In the genomic region with DNA sequence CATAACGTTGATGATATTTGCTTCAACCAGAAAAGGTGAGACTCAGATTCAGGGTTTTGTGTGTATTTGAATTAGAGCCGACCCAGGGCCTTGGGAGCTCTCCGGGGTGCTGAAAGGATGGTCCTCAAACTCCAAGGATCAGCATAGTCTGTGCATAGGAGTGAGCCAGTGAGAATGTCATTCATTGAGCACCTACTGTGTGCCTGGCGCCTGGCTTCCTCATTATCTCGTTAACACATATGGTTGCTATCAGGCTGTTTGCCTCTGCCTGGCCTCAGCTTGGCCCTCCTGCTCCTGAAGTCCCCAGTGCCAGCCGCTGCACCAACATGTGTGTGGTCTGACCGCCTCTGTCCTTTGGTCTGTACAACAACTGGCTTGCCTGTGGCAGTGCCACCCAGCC, we compare ENCODE assay signal across 11 cellular contexts. TPM values are rescaled to one million over a fixed set of nuclear protein-coding genes. Genes with fewer than 3 reads are reported as not detected.
DNase-seq lines count a peak whose midpoint lies in the region; ATAC-seq and TF ChIP-seq lines count a peak whose summit lies in the region.
"Had no signal": no experiment of that assay in that cellular context is flagged by ENCODE, and none has a peak within 500 bp of the region (broad histone marks: within the 10 kb centered on the region; RNA-seq: fewer than 3 reads in every experiment).

No MANE protein-coding gene starts in this region.

- H3K9me3 Mint-ChIP-seq in HFFc6, result peaks cover 9% of the 10 kb centered on the region
- H3K9me3 Mint-ChIP-seq in activated CD4-positive, alpha-beta memory T cell treated with anti-CD3 and anti-CD28 coated beads for 36 hours, result peaks cover 4% of the 10 kb centered on the region

- ATAC-seq in HG02759 (IDR thresholded peaks at IDR 0.05; ENCODE audit: unreplicated experiment), result no peak
- ATAC-seq: left colon had no signal

- H3K36me3 Mint-ChIP-seq in HFFc6 (ENCODE audit: low read depth), result no peaks in the 10 kb centered on the region
- peaks cover 4% of the 10 kb centered on the region for H3K36me3 Mint-ChIP-seq in activated CD4-positive, alpha-beta memory T cell treated with anti-CD3 and anti-CD28 coated beads for 36 hours

- no peak for TF ChIP-seq CTCF in HFFc6 (IDR thresholded peaks at IDR 0.05)

- POLR2A ChIA-PET in activated CD4-positive, alpha-beta memory T cell treated with anti-CD3 and anti-CD28 coated beads for 36 hours (lab: Charles Lee), result no interaction called here

- DNase-seq in AG08396 (ENCODE audit: low spot score) (peak; percentile 45), HFFc6 (peak; percentile 1), islet precursor cell (peak; percentile 79), hippocampal formation (lab: John Stamatoyannopoulos, UW) (no peak), GM19238 (ENCODE audit: insufficient read length, low spot score) (no peak)
- DNase-seq in activated CD4-positive, alpha-beta memory T cell treated with anti-CD3 and anti-CD28 coated beads for 36 hours, result peak; percentile 28
- DNase-seq in activated T-cell treated with anti-CD3 and anti-CD28 coated beads, Interleukin-2, amount 50 U/mL, for 1 hour, result no peak
- DNase-seq: NCI-H69, transverse colon had no signal

- CTCF ChIA-PET in activated CD4-positive, alpha-beta memory T cell treated with anti-CD3 and anti-CD28 coated beads for 36 hours (lab: Charles Lee), result interaction anchor here (0.5 to 2.9 kb wide), 2 partner anchors 24 to 25 kb away, joined by 3 to 11 read pairs; no protein-coding TSS in a partner anchor

- no peak overlapping the region for H3K4me3 Mint-ChIP-seq in HFFc6
- H3K4me3 Mint-ChIP-seq in activated CD4-positive, alpha-beta memory T cell treated with anti-CD3 and anti-CD28 coated beads for 36 hours, result no peak overlapping the region

- no peaks in the 10 kb centered on the region for H3K4me1 Mint-ChIP-seq in HFFc6 (ENCODE audit: low read depth)
- H3K4me1 Mint-ChIP-seq in activated CD4-positive, alpha-beta memory T cell treated with anti-CD3 and anti-CD28 coated beads for 36 hours (ENCODE audit: low read depth), result no peaks in the 10 kb centered on the region

- H3K27ac Mint-ChIP-seq in HFFc6, result no peak overlapping the region
- H3K27ac Mint-ChIP-seq in activated CD4-positive, alpha-beta memory T cell treated with anti-CD3 and anti-CD28 coated beads for 36 hours, result no peak overlapping the region

- peaks cover 4% of the 10 kb centered on the region; the same call in 1 of the 2 replicates for H3K27me3 Mint-ChIP-seq in HFFc6 (ENCODE audit: insufficient read depth)
- H3K27me3 Mint-ChIP-seq in activated CD4-positive, alpha-beta memory T cell treated with anti-CD3 and anti-CD28 coated beads for 36 hours, result peaks cover 34% of the 10 kb centered on the region

- intact Hi-C loops in activated CD4-positive, alpha-beta memory T cell treated with anti-CD3 and anti-CD28 coated beads for 36 hours (cut with micrococcal nuclease), result no loop called here

RNA-seq across cellular contexts. Expression of a gene that starts 25.1 kb away (rescaled TPM):
- total RNA-seq in HFFc6 (2021; fragmentation: NEBNext Ultra II Directional; extraction: Animal tissue kit (Norgen Biotek cat#: 25700)), result not detected
- 10 to 100 TPM; 17.7 to 18.1 TPM for total RNA-seq in activated CD4-positive, alpha-beta memory T cell treated with anti-CD3 and anti-CD28 coated beads for 36 hours

RNA-seq across cellular contexts. Expression of a gene that starts 44.2 kb away (rescaled TPM):
- total RNA-seq in HFFc6 (2021; fragmentation: NEBNext Ultra II Directional; extraction: Animal tissue kit (Norgen Biotek cat#: 25700)), result 10 to 100 TPM; 47.3 to 72.1 (median 56.0) TPM
- total RNA-seq in activated CD4-positive, alpha-beta memory T cell treated with anti-CD3 and anti-CD28 coated beads for 36 hours, result 1 to 10 TPM; 4.6 to 5.3 TPM

Comparison
In these comparisons a context has a peak if more than half of its experiments do, and no peak if none do; other contexts are left out.
1. DNase-seq: peak in AG08396 (single experiment), HFFc6 (single experiment), activated CD4-positive, alpha-beta memory T cell treated with anti-CD3 and anti-CD28 coated beads for 36 hours (single experiment) and islet precursor cell (single experiment); none in hippocampal formation (0 of 2), GM19238 (single experiment) and activated T-cell treated with anti-CD3 and anti-CD28 coated beads, Interleukin-2, amount 50 U/mL, for 1 hour (single experiment).
2. RNA of a gene that starts 25.1 kb away (total RNA-seq): 17.7 to 18.1 TPM in activated CD4-positive, alpha-beta memory T cell treated with anti-CD3 and anti-CD28 coated beads for 36 hours; not detected in HFFc6; every median in the first group is over 10 times any median in the second.
3. RNA of a gene that starts 44.2 kb away (total RNA-seq): 47.3 to 72.1 TPM in HFFc6; 4.6 to 5.3 TPM in activated CD4-positive, alpha-beta memory T cell treated with anti-CD3 and anti-CD28 coated beads for 36 hours; every median in the first group is over 4 times any median in the second.